Comparison of ENCODE assay signal across 30 cellular contexts in genomic region chr10:12321641-12322040, GRCh38. TPM values are rescaled to one million over a fixed set of nuclear protein-coding genes. Genes with fewer than 3 reads are reported as not detected.
DNase-seq lines count a peak whose midpoint lies in the region; ATAC-seq and TF ChIP-seq lines count a peak whose summit lies in the region.
"Had no signal": no experiment of that assay in that cellular context is flagged by ENCODE, and none has a peak within 500 bp of the region (broad histone marks: within the 10 kb centered on the region; RNA-seq: fewer than 3 reads in every experiment).

No MANE protein-coding gene starts in this region.

- H4K20me1 ChIP-seq in PC-3 (ENCODE audit: low read length) (no peaks in the 10 kb centered on the region), Karpas-422 (ENCODE audit: insufficient read depth, low read depth, low read length) (no peaks in the 10 kb centered on the region)

- H2AFZ ChIP-seq in PC-3 (ENCODE audit: low read length) = no peak overlapping the region
- no peak overlapping the region for H2AFZ ChIP-seq in Karpas-422 (ENCODE audit: low read length)

- H3K4me2 ChIP-seq in PC-3 (ENCODE audit: low read length) (no peak overlapping the region), Karpas-422 (ENCODE audit: low read depth, low read length, poor library complexity, severe bottlenecking) (no peak overlapping the region)
- H3K4me2 ChIP-seq: SK-N-SH had no signal

- ATAC-seq in PC-3 = no peak; the same call in 1 of the 2 replicates
- ATAC-seq: activated T-cell treated with anti-CD3 and anti-CD28 coated beads, Interleukin-2, amount 50 U/mL, for 72 hours; heart right ventricle; lower lobe of right lung; naive thymus-derived CD8-positive, alpha-beta T cell; psoas muscle had no signal

- WGBS in esophagus, 2 donors = 63 to 83% methylated on average over 2 of the region's 2 CpGs

- H3K4me1 ChIP-seq in PC-3 (ENCODE audit: insufficient read depth, low read length) (no peaks in the 10 kb centered on the region), esophagus (ENCODE audit: control insufficient read depth in 2 of 2, insufficient read depth in 2 of 2, low read length in 1 of 2) (peaks cover 3 to 4% of the 10 kb centered on the region in 2 donors), Karpas-422 (ENCODE audit: low read length) (no peaks in the 10 kb centered on the region)
- H3K4me1 ChIP-seq: ascending aorta, lower lobe of right lung, psoas muscle, tibial nerve had no signal

- H3K9ac ChIP-seq in PC-3 (ENCODE audit: low read length) (no peak overlapping the region), Karpas-422 (ENCODE audit: low read length) (no peak overlapping the region)
- H3K9ac ChIP-seq: SK-N-SH had no signal

- no peaks in the 10 kb centered on the region for H3F3A ChIP-seq in PC-3 (ENCODE audit: low read length, unreplicated experiment)

- no peaks in the 10 kb centered on the region for H3K9me2 ChIP-seq in PC-3 (replicated peaks; ENCODE audit: low read length)
- H3K9me2 ChIP-seq in Karpas-422 (replicated peaks; ENCODE audit: insufficient read depth, low read length) = no peaks in the 10 kb centered on the region
- H3K9me2 ChIP-seq: SK-N-SH had no signal

- H3K36me3 ChIP-seq in PC-3 (ENCODE audit: low read depth, low read length) (no peaks in the 10 kb centered on the region), esophagus (ENCODE audit: control insufficient read depth in 2 of 2, insufficient read depth in 2 of 2, low read length in 1 of 2) (no peaks in the 10 kb centered on the region), Karpas-422 (ENCODE audit: insufficient read depth, low read length) (no peaks in the 10 kb centered on the region)
- H3K36me3 ChIP-seq: ascending aorta, esophagus muscularis mucosa, heart right ventricle, lower lobe of right lung, tibial nerve had no signal

- POLR2A ChIA-PET in PC-3 (lab: Charles Lee; ENCODE audit: unreplicated experiment) = interaction anchor here (0.6 kb wide), 1 partner anchor 372 kb away, joined by 6 read pairs; no protein-coding TSS in a partner anchor

- CTCF ChIA-PET in PC-3 (lab: Charles Lee) = interaction anchor here (0.6 kb wide), 1 partner anchor 382 kb away, joined by 3 read pairs; no protein-coding TSS in a partner anchor

- H3K27me3 ChIP-seq in PC-3 (ENCODE audit: low read length) (no peaks in the 10 kb centered on the region), esophagus (ENCODE audit: control insufficient read depth in 1 of 2, insufficient read depth in 2 of 2, low read length in 2 of 2) (no peaks in the 10 kb centered on the region), Karpas-422 (ENCODE audit: low read length) (no peaks in the 10 kb centered on the region)
- H3K27me3 ChIP-seq: ascending aorta, esophagus muscularis mucosa, heart right ventricle, tibial nerve had no signal

- H3K9me3 ChIP-seq in PC-3 (ENCODE audit: low read length) = no peaks in the 10 kb centered on the region
- H3K9me3 ChIP-seq in esophagus (ENCODE audit: control insufficient read depth in 2 of 2, insufficient read depth in 1 of 2, low read depth in 1 of 2, low read length in 1 of 2) = no peaks in the 10 kb centered on the region
- H3K9me3 ChIP-seq in Karpas-422 (ENCODE audit: low read length) = no peaks in the 10 kb centered on the region
- H3K9me3 ChIP-seq: ascending aorta, esophagus muscularis mucosa, heart right ventricle, lower lobe of right lung, psoas muscle, SK-N-SH, tibial nerve had no signal

- no peak overlapping the region for H3K4me3 ChIP-seq in PC-3 (ENCODE audit: low read length)
- H3K4me3 ChIP-seq in esophagus (ENCODE audit: low read depth in 1 of 2, low read length in 2 of 2) = no peak overlapping the region
- H3K4me3 ChIP-seq in Karpas-422 (ENCODE audit: low read length) = no peak overlapping the region
- H3K4me3 ChIP-seq: ascending aorta, coronary artery, esophagus muscularis mucosa, heart right ventricle, lower lobe of right lung, psoas muscle, tibial nerve had no signal

- H3K79me2 ChIP-seq in PC-3 (ENCODE audit: low read length) (no peaks in the 10 kb centered on the region), Karpas-422 (ENCODE audit: low read length) (no peaks in the 10 kb centered on the region)

- intact Hi-C loops in PC-3 (cut with micrococcal nuclease) = no loop called here
- intact Hi-C loops in posterior vena cava (cut with DNase I) = no loop called here

- BruUV-seq in PC-3 (replicated peaks; lab: Mats Ljungman, UMichigan) = no TSS peak

- TF ChIP-seq CTCF in PC-3 (conservative IDR thresholded peaks at IDR 0.05; ENCODE audit: low read depth, low read length) = no peak

- peak; percentile 34 for DNase-seq in NCI-H2171 treated with DMSO at 0.1 percent for 48 hours (lab: John Stamatoyannopoulos, UW)
- no peak for DNase-seq in NCI-H2171 (lab: John Stamatoyannopoulos, UW)
- peak; percentile 40 for DNase-seq in PC-3
- DNase-seq in posterior vena cava (ENCODE audit: low spot score) = peak; percentile 37
- no peak for DNase-seq in NCI-H82 treated with DMSO at 0.1 percent for 48 hours (lab: John Stamatoyannopoulos, UW; ENCODE audit: unreplicated experiment)
- DNase-seq in epidermal melanocyte (ENCODE audit: insufficient read length, low spot score) = no peak
- no peak for DNase-seq in Karpas-422
- DNase-seq: activated CD4-positive, alpha-beta memory T cell treated with anti-CD3 and anti-CD28 coated beads for 36 hours; activated CD4-positive, alpha-beta T cell treated with anti-CD3 and anti-CD28 coated beads for 1 hour; activated T-cell treated with anti-CD3 and anti-CD28 coated beads, Interleukin-2, amount 50 U/mL, for 72 hours; C1 segment of cervical spinal cord; DMS153; effector memory CD4-positive, alpha-beta T cell; foreskin melanocyte; heart right ventricle; IMR-90; lower lobe of right lung; naive thymus-derived CD8-positive, alpha-beta T cell; NCI-H1048; NCI-H187 treated with DMSO at 0.1 percent for 48 hours; NCI-H2227 treated with DMSO at 0.1 percent for 48 hours; psoas muscle; SK-N-SH; stimulated activated CD4-positive, alpha-beta T cell treated with anti-CD3 and anti-CD28 coated beads, Interleukin-4, amount 100 ng/mL, for 24 hours had no signal

- H3K27ac ChIP-seq in PC-3 (ENCODE audit: low read length) (no peak overlapping the region), esophagus (ENCODE audit: low read depth in 2 of 2, low read length in 1 of 2) (peak overlapping the region; percentile 61 to 77), Karpas-422 (ENCODE audit: low read length) (no peak overlapping the region)
- H3K27ac ChIP-seq: 22Rv1, ascending aorta, coronary artery, esophagus muscularis mucosa, heart right ventricle, lower lobe of right lung, psoas muscle, tibial nerve had no signal

RNA-seq across cellular contexts. Expression of gene CAMK1D, which starts 27.7 kb away (rescaled TPM):
- total RNA-seq in PC-3 (2014; rRNA removed) = 1.3 and 2.1 TPM in 2 replicates
- polyA plus RNA-seq in esophagus = 1 to 10 TPM; 5.4 to 5.6 TPM
- total RNA-seq in posterior vena cava = 10 to 100 TPM; 12.2 to 17.8 TPM
- 0.11 and 0.63 TPM in 2 replicates for total RNA-seq in Karpas-422 (2014; rRNA removed; shearing (Covaris generic); ENCODE audit: low replicate concordance)

Comparison
In these comparisons a context has a peak if more than half of its experiments do, and no peak if none do; other contexts are left out.
1. DNase-seq: peak in NCI-H2171 treated with DMSO at 0.1 percent for 48 hours (single experiment), PC-3 (single experiment) and posterior vena cava (single experiment); none in NCI-H2171 (single experiment), NCI-H82 treated with DMSO at 0.1 percent for 48 hours (single experiment), epidermal melanocyte (single experiment) and Karpas-422 (single experiment).
2. H3K27ac ChIP-seq: peak in esophagus (2 of 2); none in PC-3 (single experiment) and Karpas-422 (single experiment).